1 cellular context compared by ENCODE assay signal in the genomic region with DNA sequence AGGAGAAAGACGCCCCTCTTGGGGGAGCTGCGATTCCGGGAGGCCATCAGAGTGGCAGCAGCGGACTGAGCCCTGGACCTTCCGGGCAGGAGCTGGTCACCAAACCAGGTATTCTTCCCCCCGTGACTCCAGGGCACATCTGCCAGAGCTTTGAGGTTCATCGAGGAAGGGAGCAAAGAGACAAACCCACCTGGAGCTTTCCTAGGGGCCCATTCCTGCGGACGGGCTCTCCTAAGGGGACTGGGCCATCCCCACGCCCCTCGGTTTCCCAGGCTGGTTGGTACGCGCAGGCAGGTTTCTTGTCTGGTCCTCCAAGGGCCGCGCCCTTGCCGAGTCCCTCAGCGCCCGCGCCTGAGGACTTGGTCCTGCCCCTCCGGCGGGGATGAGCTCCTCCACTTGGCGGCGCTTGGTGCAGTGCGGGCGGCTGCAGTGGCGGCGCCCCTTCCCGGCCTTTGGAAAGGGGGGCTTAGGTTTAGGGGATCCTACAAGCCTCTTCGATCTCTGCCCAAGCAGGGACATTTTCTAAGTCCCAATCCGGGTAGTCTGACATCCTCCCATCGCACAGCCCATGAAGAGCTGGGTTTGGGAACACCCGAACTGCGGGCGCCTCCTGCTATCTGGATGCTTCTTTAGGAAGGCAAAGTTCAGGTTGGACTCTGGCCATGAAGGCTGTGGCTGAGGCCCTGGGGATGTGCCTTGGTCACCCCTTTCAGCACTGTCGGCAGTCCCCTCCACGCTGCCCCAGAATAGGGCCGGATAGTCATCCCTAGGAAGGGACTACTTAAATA.
TF ChIP-seq lines count a peak whose summit lies in the region.

No MANE protein-coding gene starts in this region.

TF ChIP-seq in HepG2, 621 proteins besides CTCF, POLR2A, EP300 and RAD21 (continued from another document and continues in another):
- TF ChIP-seq, protein P1, sequence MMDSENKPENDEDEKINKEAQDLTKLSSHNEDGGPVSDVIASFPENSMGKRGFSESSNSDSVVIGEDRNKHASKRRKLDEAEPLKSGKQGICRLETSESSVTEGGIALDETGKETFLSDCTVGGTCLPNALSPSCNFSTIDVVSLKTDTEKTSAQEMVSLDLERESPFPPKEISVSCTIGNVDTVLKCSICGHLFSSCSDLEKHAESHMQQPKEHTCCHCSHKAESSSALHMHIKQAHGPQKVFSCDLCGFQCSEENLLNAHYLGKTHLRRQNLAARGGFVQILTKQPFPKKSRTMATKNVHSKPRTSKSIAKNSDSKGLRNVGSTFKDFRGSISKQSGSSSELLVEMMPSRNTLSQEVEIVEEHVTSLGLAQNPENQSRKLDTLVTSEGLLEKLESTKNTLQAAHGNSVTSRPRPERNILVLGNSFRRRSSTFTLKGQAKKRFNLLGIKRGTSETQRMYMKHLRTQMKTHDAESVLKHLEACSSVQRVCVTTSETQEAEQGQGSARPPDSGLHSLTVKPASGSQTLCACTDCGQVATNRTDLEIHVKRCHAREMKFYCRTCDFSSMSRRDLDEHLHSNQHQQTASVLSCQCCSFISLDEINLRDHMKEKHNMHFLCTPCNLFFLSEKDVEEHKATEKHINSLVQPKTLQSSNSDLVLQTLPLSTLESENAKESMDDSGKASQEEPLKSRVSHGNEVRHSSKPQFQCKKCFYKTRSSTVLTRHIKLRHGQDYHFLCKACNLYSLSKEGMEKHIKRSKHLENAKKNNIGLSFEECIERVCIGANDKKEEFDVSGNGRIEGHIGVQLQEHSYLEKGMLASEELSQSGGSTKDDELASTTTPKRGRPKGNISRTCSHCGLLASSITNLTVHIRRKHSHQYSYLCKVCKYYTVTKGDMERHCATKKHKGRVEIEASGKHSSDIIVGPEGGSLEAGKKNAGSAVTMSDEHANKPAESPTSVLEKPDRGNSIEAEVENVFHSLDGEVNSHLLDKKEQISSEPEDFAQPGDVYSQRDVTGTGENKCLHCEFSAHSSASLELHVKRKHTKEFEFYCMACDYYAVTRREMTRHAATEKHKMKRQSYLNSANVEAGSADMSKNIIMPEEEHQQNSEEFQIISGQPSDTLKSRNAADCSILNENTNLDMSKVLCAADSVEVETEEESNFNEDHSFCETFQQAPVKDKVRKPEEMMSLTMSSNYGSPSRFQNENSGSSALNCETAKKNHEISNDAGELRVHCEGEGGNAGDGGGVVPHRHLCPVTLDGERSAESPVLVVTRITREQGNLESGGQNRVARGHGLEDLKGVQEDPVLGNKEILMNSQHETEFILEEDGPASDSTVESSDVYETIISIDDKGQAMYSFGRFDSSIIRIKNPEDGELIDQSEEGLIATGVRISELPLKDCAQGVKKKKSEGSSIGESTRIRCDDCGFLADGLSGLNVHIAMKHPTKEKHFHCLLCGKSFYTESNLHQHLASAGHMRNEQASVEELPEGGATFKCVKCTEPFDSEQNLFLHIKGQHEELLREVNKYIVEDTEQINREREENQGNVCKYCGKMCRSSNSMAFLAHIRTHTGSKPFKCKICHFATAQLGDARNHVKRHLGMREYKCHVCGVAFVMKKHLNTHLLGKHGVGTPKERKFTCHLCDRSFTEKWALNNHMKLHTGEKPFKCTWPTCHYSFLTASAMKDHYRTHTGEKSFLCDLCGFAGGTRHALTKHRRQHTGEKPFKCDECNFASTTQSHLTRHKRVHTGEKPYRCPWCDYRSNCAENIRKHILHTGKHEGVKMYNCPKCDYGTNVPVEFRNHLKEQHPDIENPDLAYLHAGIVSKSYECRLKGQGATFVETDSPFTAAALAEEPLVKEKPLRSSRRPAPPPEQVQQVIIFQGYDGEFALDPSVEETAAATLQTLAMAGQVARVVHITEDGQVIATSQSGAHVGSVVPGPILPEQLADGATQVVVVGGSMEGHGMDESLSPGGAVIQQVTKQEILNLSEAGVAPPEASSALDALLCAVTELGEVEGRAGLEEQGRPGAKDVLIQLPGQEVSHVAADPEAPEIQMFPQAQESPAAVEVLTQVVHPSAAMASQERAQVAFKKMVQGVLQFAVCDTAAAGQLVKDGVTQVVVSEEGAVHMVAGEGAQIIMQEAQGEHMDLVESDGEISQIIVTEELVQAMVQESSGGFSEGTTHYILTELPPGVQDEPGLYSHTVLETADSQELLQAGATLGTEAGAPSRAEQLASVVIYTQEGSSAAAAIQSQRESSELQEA (CRISPR knock-in tag; IDR thresholded peaks at IDR 0.05; ENCODE audit: not compliant biosample characterization) = peak; percentile 27
- TF ChIP-seq ZNF460 (CRISPR knock-in tag; IDR thresholded peaks at IDR 0.05; ENCODE audit: borderline replicate concordance) (no peak), HNF4A (CRISPR knock-in tag; IDR thresholded peaks at IDR 0.05) (peak; percentile 25; the same call in 1 of the 2 replicates), ZNF607 (CRISPR knock-in tag; IDR thresholded peaks at IDR 0.05; ENCODE audit: borderline replicate concordance) (no peak), ZNF563 (CRISPR knock-in tag; IDR thresholded peaks at IDR 0.05) (peak; percentile 27; the same call in 1 of the 2 replicates), MEIS2 (CRISPR knock-in tag; IDR thresholded peaks at IDR 0.05) (no peak), TSC22D2 (CRISPR knock-in tag; IDR thresholded peaks at IDR 0.05; ENCODE audit: borderline replicate concordance) (no peak), GATAD1 (CRISPR knock-in tag; IDR thresholded peaks at IDR 0.05) (peak; percentile 34; the same call in 1 of the 2 replicates), YY1 (IDR thresholded peaks at IDR 0.05; ENCODE audit: insufficient read depth, insufficient replicate concordance, low read depth, low read length) (peak; percentile 30), IKZF4 (CRISPR knock-in tag; IDR thresholded peaks at IDR 0.05; ENCODE audit: borderline replicate concordance, low read depth, not compliant biosample characterization) (peak; percentile 55), KAT7 (CRISPR knock-in tag; IDR thresholded peaks at IDR 0.05; ENCODE audit: borderline replicate concordance) (peak; percentile 17; the same call in 1 of the 2 replicates), SMYD3 (CRISPR knock-in tag; IDR thresholded peaks at IDR 0.05) (no peak), XRCC5 (optimal IDR thresholded peaks at IDR 0.05; ENCODE audit: low read length) (no peak), TGIF2 (CRISPR knock-in tag; IDR thresholded peaks at IDR 0.05) (peak; percentile 20; the same call in 1 of the 2 replicates), AGO2 (optimal IDR thresholded peaks at IDR 0.05; ENCODE audit: low read depth, low read length) (peak; percentile 30), SPEN (CRISPR knock-in tag; IDR thresholded peaks at IDR 0.05; ENCODE audit: low read depth) (peak; percentile 16; the same call in 1 of the 2 replicates), ZNF879 (CRISPR knock-in tag; IDR thresholded peaks at IDR 0.05) (0 out of 2 replicates have a peak, but pooled peaks have one; percentile 40), ZNF446 (CRISPR knock-in tag; IDR thresholded peaks at IDR 0.05) (0 out of 2 replicates have a peak, but pooled peaks have one; percentile 23), SKI (IDR thresholded peaks at IDR 0.05; ENCODE audit: partially characterized antibody) (no peak), KDM2A (CRISPR knock-in tag; IDR thresholded peaks at IDR 0.05; ENCODE audit: borderline replicate concordance, low read depth) (peak; percentile 21; the same call in 1 of the 2 replicates), ZMYM2 (CRISPR knock-in tag; IDR thresholded peaks at IDR 0.05) (no peak), RBM39 (IDR thresholded peaks at IDR 0.05; ENCODE audit: low read depth, low read length, poor library complexity, severe bottlenecking) (no peak)
- TF ChIP-seq, protein P2, sequence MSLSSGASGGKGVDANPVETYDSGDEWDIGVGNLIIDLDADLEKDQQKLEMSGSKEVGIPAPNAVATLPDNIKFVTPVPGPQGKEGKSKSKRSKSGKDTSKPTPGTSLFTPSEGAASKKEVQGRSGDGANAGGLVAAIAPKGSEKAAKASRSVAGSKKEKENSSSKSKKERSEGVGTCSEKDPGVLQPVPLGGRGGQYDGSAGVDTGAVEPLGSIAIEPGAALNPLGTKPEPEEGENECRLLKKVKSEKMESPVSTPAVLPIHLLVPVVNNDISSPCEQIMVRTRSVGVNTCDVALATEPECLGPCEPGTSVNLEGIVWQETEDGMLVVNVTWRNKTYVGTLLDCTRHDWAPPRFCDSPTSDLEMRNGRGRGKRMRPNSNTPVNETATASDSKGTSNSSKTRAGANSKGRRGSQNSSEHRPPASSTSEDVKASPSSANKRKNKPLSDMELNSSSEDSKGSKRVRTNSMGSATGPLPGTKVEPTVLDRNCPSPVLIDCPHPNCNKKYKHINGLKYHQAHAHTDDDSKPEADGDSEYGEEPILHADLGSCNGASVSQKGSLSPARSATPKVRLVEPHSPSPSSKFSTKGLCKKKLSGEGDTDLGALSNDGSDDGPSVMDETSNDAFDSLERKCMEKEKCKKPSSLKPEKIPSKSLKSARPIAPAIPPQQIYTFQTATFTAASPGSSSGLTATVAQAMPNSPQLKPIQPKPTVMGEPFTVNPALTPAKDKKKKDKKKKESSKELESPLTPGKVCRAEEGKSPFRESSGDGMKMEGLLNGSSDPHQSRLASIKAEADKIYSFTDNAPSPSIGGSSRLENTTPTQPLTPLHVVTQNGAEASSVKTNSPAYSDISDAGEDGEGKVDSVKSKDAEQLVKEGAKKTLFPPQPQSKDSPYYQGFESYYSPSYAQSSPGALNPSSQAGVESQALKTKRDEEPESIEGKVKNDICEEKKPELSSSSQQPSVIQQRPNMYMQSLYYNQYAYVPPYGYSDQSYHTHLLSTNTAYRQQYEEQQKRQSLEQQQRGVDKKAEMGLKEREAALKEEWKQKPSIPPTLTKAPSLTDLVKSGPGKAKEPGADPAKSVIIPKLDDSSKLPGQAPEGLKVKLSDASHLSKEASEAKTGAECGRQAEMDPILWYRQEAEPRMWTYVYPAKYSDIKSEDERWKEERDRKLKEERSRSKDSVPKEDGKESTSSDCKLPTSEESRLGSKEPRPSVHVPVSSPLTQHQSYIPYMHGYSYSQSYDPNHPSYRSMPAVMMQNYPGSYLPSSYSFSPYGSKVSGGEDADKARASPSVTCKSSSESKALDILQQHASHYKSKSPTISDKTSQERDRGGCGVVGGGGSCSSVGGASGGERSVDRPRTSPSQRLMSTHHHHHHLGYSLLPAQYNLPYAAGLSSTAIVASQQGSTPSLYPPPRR (CRISPR knock-in tag; IDR thresholded peaks at IDR 0.05; ENCODE audit: borderline replicate concordance) = no peak
- TF ChIP-seq, protein P3, sequence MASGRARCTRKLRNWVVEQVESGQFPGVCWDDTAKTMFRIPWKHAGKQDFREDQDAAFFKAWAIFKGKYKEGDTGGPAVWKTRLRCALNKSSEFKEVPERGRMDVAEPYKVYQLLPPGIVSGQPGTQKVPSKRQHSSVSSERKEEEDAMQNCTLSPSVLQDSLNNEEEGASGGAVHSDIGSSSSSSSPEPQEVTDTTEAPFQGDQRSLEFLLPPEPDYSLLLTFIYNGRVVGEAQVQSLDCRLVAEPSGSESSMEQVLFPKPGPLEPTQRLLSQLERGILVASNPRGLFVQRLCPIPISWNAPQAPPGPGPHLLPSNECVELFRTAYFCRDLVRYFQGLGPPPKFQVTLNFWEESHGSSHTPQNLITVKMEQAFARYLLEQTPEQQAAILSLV (CRISPR knock-in tag; IDR thresholded peaks at IDR 0.05; ENCODE audit: borderline replicate concordance) = no peak
- TF ChIP-seq, protein P4, sequence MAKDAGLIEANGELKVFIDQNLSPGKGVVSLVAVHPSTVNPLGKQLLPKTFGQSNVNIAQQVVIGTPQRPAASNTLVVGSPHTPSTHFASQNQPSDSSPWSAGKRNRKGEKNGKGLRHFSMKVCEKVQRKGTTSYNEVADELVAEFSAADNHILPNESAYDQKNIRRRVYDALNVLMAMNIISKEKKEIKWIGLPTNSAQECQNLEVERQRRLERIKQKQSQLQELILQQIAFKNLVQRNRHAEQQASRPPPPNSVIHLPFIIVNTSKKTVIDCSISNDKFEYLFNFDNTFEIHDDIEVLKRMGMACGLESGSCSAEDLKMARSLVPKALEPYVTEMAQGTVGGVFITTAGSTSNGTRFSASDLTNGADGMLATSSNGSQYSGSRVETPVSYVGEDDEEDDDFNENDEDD (CRISPR knock-in tag; IDR thresholded peaks at IDR 0.05; ENCODE audit: borderline replicate concordance) = 0 out of 2 replicates have a peak, but pooled peaks have one; percentile 26
- TF ChIP-seq, protein P5, sequence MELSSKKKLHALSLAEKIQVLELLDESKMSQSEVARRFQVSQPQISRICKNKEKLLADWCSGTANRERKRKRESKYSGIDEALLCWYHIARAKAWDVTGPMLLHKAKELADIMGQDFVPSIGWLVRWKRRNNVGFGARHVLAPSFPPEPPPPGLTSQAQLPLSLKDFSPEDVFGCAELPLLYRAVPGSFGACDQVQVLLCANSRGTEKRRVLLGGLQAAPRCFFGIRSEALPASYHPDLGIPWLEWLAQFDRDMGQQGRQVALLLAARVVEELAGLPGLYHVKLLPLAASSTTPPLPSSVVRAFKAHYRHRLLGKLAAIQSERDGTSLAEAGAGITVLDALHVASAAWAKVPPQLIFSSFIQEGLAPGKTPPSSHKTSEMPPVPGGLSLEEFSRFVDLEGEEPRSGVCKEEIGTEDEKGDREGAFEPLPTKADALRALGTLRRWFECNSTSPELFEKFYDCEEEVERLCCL (CRISPR knock-in tag; IDR thresholded peaks at IDR 0.05; ENCODE audit: borderline replicate concordance) = no peak
- TF ChIP-seq, protein P6, sequence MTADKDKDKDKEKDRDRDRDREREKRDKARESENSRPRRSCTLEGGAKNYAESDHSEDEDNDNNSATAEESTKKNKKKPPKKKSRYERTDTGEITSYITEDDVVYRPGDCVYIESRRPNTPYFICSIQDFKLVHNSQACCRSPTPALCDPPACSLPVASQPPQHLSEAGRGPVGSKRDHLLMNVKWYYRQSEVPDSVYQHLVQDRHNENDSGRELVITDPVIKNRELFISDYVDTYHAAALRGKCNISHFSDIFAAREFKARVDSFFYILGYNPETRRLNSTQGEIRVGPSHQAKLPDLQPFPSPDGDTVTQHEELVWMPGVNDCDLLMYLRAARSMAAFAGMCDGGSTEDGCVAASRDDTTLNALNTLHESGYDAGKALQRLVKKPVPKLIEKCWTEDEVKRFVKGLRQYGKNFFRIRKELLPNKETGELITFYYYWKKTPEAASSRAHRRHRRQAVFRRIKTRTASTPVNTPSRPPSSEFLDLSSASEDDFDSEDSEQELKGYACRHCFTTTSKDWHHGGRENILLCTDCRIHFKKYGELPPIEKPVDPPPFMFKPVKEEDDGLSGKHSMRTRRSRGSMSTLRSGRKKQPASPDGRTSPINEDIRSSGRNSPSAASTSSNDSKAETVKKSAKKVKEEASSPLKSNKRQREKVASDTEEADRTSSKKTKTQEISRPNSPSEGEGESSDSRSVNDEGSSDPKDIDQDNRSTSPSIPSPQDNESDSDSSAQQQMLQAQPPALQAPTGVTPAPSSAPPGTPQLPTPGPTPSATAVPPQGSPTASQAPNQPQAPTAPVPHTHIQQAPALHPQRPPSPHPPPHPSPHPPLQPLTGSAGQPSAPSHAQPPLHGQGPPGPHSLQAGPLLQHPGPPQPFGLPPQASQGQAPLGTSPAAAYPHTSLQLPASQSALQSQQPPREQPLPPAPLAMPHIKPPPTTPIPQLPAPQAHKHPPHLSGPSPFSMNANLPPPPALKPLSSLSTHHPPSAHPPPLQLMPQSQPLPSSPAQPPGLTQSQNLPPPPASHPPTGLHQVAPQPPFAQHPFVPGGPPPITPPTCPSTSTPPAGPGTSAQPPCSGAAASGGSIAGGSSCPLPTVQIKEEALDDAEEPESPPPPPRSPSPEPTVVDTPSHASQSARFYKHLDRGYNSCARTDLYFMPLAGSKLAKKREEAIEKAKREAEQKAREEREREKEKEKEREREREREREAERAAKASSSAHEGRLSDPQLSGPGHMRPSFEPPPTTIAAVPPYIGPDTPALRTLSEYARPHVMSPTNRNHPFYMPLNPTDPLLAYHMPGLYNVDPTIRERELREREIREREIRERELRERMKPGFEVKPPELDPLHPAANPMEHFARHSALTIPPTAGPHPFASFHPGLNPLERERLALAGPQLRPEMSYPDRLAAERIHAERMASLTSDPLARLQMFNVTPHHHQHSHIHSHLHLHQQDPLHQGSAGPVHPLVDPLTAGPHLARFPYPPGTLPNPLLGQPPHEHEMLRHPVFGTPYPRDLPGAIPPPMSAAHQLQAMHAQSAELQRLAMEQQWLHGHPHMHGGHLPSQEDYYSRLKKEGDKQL (CRISPR knock-in tag; IDR thresholded peaks at IDR 0.05; ENCODE audit: low read depth) = no peak
